Comparison of ENCODE assay signal across 8 cellular contexts in genomic region chr12:62601765-62602444, GRCh38.
DNase-seq lines count a peak whose midpoint lies in the region; ATAC-seq and TF ChIP-seq lines count a peak whose summit lies in the region.

No MANE protein-coding gene starts in this region.

- H3K9me3 ChIP-seq in upper lobe of right lung = no peaks in the 10 kb centered on the region

- no peak for ATAC-seq in activated naive CD8-positive, alpha-beta T cell treated with anti-CD3 and anti-CD28 coated beads, Interleukin-2, amount 50 U/mL, for 24 hours
- no peak for ATAC-seq in upper lobe of right lung
- no peak for ATAC-seq in GM18520 (IDR thresholded peaks at IDR 0.05; ENCODE audit: unreplicated experiment)
- ATAC-seq in HG03139 (IDR thresholded peaks at IDR 0.05; ENCODE audit: unreplicated experiment) = no peak

- peak overlapping the region; percentile 83 for H3K4me3 Mint-ChIP-seq in activated naive CD4-positive, alpha-beta T cell treated with anti-CD3 and anti-CD28 coated beads, Interleukin-2, amount 10 ng/mL, durations not matched to agents 7 days and 5 days
- H3K4me3 Mint-ChIP-seq in activated naive CD8-positive, alpha-beta T cell treated with anti-CD3 and anti-CD28 coated beads, Interleukin-2, amount 50 U/mL, for 24 hours = peak overlapping the region; percentile 93

- WGBS in lower leg skin, 2 donors = 4 to 5% methylated on average over 10 of the region's 10 CpGs

- TF ChIP-seq POLR2A in lower leg skin (IDR thresholded peaks at IDR 0.05) = no peak

- H3K27ac ChIP-seq in upper lobe of right lung = peak overlapping the region; percentile 100

- no peaks in the 10 kb centered on the region for H3K36me3 ChIP-seq in upper lobe of right lung

- H3K36me3 Mint-ChIP-seq in activated naive CD4-positive, alpha-beta T cell treated with anti-CD3 and anti-CD28 coated beads, Interleukin-2, amount 10 ng/mL, durations not matched to agents 7 days and 5 days = peaks cover 18% of the 10 kb centered on the region
- peaks cover 14% of the 10 kb centered on the region for H3K36me3 Mint-ChIP-seq in activated naive CD8-positive, alpha-beta T cell treated with anti-CD3 and anti-CD28 coated beads, Interleukin-2, amount 50 U/mL, for 24 hours (ENCODE audit: low read depth)

- DNase-seq in activated naive CD4-positive, alpha-beta T cell treated with anti-CD3 and anti-CD28 coated beads, Interleukin-2, amount 10 ng/mL, durations not matched to agents 7 days and 5 days = no peak
- no peak for DNase-seq in activated naive CD4-positive, alpha-beta T cell treated with Interleukin-2 at 50 U/mL for 16 hours
- DNase-seq in activated naive CD8-positive, alpha-beta T cell treated with anti-CD3 and anti-CD28 coated beads, Interleukin-2, amount 50 U/mL, for 24 hours = no peak
- no peak for DNase-seq in lower leg skin (ENCODE audit: low spot score in 2 of 2)
- DNase-seq in upper lobe of right lung = no peak
- no peak for DNase-seq in activated CD4-positive, alpha-beta T cell treated with anti-CD3 and anti-CD28 coated beads, Interleukin-2, amount 50 U/mL, for 4 hours

- intact Hi-C loops in lower leg skin (cut with DNase I; ENCODE audit: low total_unique reads) (loop anchor here (10.0 kb wide), 1 partner anchor 133 kb away; no protein-coding TSS in a partner anchor), upper lobe of right lung (cut with DNase I) (no loop called here)

- TF ChIP-seq CTCF in lower leg skin (IDR thresholded peaks at IDR 0.05) (no peak), upper lobe of right lung (IDR thresholded peaks at IDR 0.05) (no peak)

- H3K27ac Mint-ChIP-seq in activated naive CD4-positive, alpha-beta T cell treated with anti-CD3 and anti-CD28 coated beads, Interleukin-2, amount 10 ng/mL, durations not matched to agents 7 days and 5 days = peak overlapping the region; percentile 98
- peak overlapping the region; percentile 98 for H3K27ac Mint-ChIP-seq in activated naive CD8-positive, alpha-beta T cell treated with anti-CD3 and anti-CD28 coated beads, Interleukin-2, amount 50 U/mL, for 24 hours

- H3K27me3 Mint-ChIP-seq in activated naive CD4-positive, alpha-beta T cell treated with anti-CD3 and anti-CD28 coated beads, Interleukin-2, amount 10 ng/mL, durations not matched to agents 7 days and 5 days = no peaks in the 10 kb centered on the region
- no peaks in the 10 kb centered on the region for H3K27me3 Mint-ChIP-seq in activated naive CD8-positive, alpha-beta T cell treated with anti-CD3 and anti-CD28 coated beads, Interleukin-2, amount 50 U/mL, for 24 hours

- peaks cover 35% of the 10 kb centered on the region for H3K4me1 Mint-ChIP-seq in activated naive CD4-positive, alpha-beta T cell treated with anti-CD3 and anti-CD28 coated beads, Interleukin-2, amount 10 ng/mL, durations not matched to agents 7 days and 5 days
- H3K4me1 Mint-ChIP-seq in activated naive CD8-positive, alpha-beta T cell treated with anti-CD3 and anti-CD28 coated beads, Interleukin-2, amount 50 U/mL, for 24 hours = peaks cover 43% of the 10 kb centered on the region

- H3K4me1 ChIP-seq in upper lobe of right lung = peaks cover 20% of the 10 kb centered on the region

- H3K4me3 ChIP-seq in lower leg skin (ENCODE audit: low read depth, poor library complexity, severe bottlenecking) = peak overlapping the region; percentile 83
- H3K4me3 ChIP-seq in upper lobe of right lung = peak overlapping the region; percentile 79

- no peaks in the 10 kb centered on the region for H3K27me3 ChIP-seq in upper lobe of right lung

- H3K9me3 Mint-ChIP-seq in activated naive CD4-positive, alpha-beta T cell treated with anti-CD3 and anti-CD28 coated beads, Interleukin-2, amount 10 ng/mL, durations not matched to agents 7 days and 5 days = no peaks in the 10 kb centered on the region
- H3K9me3 Mint-ChIP-seq in activated naive CD8-positive, alpha-beta T cell treated with anti-CD3 and anti-CD28 coated beads, Interleukin-2, amount 50 U/mL, for 24 hours = no peaks in the 10 kb centered on the region

- CTCF ChIA-PET in activated naive CD4-positive, alpha-beta T cell treated with anti-CD3 and anti-CD28 coated beads, Interleukin-2, amount 10 ng/mL, durations not matched to agents 7 days and 5 days (lab: Charles Lee) = interaction anchor here (1.4 kb wide), 1 partner anchor 192 kb away, joined by 5 read pairs; no protein-coding TSS in a partner anchor
